In the genomic region with DNA sequence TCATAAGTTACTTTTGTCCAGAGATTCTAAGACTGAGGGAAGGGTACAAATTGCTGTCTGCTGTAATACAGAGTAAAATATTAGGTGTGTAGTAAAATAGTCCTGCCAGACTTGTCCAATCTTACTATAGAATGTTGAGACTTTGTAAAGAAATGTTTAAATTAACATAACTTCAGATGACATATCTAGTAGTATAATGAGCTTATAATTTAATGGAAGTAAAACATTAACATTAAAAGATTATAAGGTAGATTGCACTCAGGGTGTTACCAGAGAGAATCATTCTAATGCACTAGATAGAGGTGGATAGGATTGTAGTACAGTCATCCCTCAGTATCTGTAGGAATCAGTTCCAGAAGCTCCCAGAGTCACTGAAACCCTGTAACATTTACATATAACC, we compare ENCODE assay signal across 32 cellular contexts.
"Had no signal": no experiment of that assay in that cellular context is flagged by ENCODE, and none has a peak within 500 bp of the region (broad histone marks: within the 10 kb centered on the region; RNA-seq: fewer than 3 reads in every experiment).

No MANE protein-coding gene starts in this region.

- FAIRE-seq: astrocyte, bronchial epithelial cell had no signal

- DNase-seq: activated effector memory CD4-positive, alpha-beta T cell treated with anti-CD3 and anti-CD28 coated beads, Interleukin-2, amount 50 U/mL, for 16 hours; activated effector memory CD4-positive, alpha-beta T cell treated with Interleukin-2 at 50 U/mL for 16 hours; activated gamma-delta T cell; activated gamma-delta T cell treated with Interleukin-2 at 50 U/mL for 16 hours; activated naive CD4-positive, alpha-beta T cell; activated naive CD4-positive, alpha-beta T cell treated with anti-CD3 and anti-CD28 coated beads for 36 hours; activated naive CD4-positive, alpha-beta T cell treated with anti-CD3 and anti-CD28 coated beads, Interleukin-2, amount 10 ng/mL, durations not matched to agents 7 days and 5 days; activated naive CD4-positive, alpha-beta T cell treated with anti-CD3 and anti-CD28 coated beads, Interleukin-2, amount 50 U/mL, for 16 hours; activated naive CD4-positive, alpha-beta T cell treated with Interleukin-2 at 50 U/mL for 16 hours; activated naive CD8-positive, alpha-beta T cell treated with anti-CD3 and anti-CD28 coated beads for 36 hours; activated naive CD8-positive, alpha-beta T cell treated with anti-CD3 and anti-CD28 coated beads, Interleukin-2, amount 10 ng/mL, durations not matched to agents 7 days and 5 days; activated naive CD8-positive, alpha-beta T cell treated with anti-CD3 and anti-CD28 coated beads, Interleukin-2, amount 50 U/mL, for 24 hours; activated T-cell treated with anti-CD3 and anti-CD28 coated beads, Interleukin-2, amount 50 U/mL, for 48 hours; activated T-cell treated with anti-CD3 and anti-CD28 coated beads, Interleukin-2, amount 50 U/mL, for 72 hours; adrenal gland; amniotic stem cell; amygdala; anterior cingulate cortex; aorta; body of pancreas; brain microvascular endothelial cell; caudate nucleus; central memory CD4-positive, alpha-beta T cell; cerebellar nuclear complex; colonic mucosa had no signal

- H3K27ac ChIP-seq: adrenal gland, ascending aorta, body of pancreas, brain microvascular endothelial cell, breast epithelium, cardiac muscle cell, colonic mucosa had no signal

- ATAC-seq: activated naive CD4-positive, alpha-beta T cell treated with anti-CD3 and anti-CD28 coated beads, Interleukin-2, amount 50 U/mL, for 72 hours; activated naive CD8-positive, alpha-beta T cell treated with anti-CD3 and anti-CD28 coated beads, Interleukin-2, amount 50 U/mL, for 24 hours; activated T-cell treated with anti-CD3 and anti-CD28 coated beads, Interleukin-2, amount 50 U/mL, for 72 hours; activated T-helper 17 cell treated with anti-CD3 and anti-CD28 coated beads, Interleukin-2, amount 50 U/mL, for 72 hours; body of pancreas had no signal

- H3K9me3 ChIP-seq: adrenal gland, ascending aorta, body of pancreas, breast epithelium, colonic mucosa had no signal

- H3K4me3 ChIP-seq: adrenal gland, ascending aorta, body of pancreas, breast epithelium, cardiac muscle cell, colonic mucosa had no signal

- H3K4me1 ChIP-seq: adrenal gland, ascending aorta, body of pancreas, breast epithelium, colonic mucosa had no signal

- H3K27me3 ChIP-seq: ascending aorta, colonic mucosa had no signal

- H3K36me3 ChIP-seq: adrenal gland, ascending aorta, brain microvascular endothelial cell, breast epithelium, cardiac muscle cell, colonic mucosa had no signal
